In genomic region chr10:35327770-35328403, GRCh38 we compare ENCODE assay signal across 18 cellular contexts. TPM values are rescaled to one million over a fixed set of nuclear protein-coding genes. Genes with fewer than 3 reads are reported as not detected.
A peak's percentile ranks its signal among the peaks of the same experiment; 100 is the strongest.
DNase-seq lines count a peak whose midpoint lies in the region; ATAC-seq and TF ChIP-seq lines count a peak whose summit lies in the region.
"Had no signal": no experiment of that assay in that cellular context is flagged by ENCODE, and none has a peak within 500 bp of the region (broad histone marks: within the 10 kb centered on the region; RNA-seq: fewer than 3 reads in every experiment).

No MANE protein-coding gene starts in this region.

- H2AFZ ChIP-seq in PC-3 (ENCODE audit: low read length) = no peak overlapping the region

- H3K9me2 ChIP-seq in PC-3 (replicated peaks; ENCODE audit: low read length) = no peaks in the 10 kb centered on the region

- no peaks in the 10 kb centered on the region for H3K27me3 Mint-ChIP-seq in stimulated activated naive CD8-positive, alpha-beta T cell treated with anti-CD3 and anti-CD28 coated beads, Interleukin-15, Interleukin-2, amounts not matched to agents 100 ng/mL and 50 ng/mL, for 24 hours
- H3K27me3 Mint-ChIP-seq in activated CD8-positive, alpha-beta T cell treated with anti-CD3 and anti-CD28 coated beads for 36 hours = no peaks in the 10 kb centered on the region
- H3K27me3 Mint-ChIP-seq: activated naive CD8-positive, alpha-beta T cell had no signal

- no peaks in the 10 kb centered on the region for H3K9me3 Mint-ChIP-seq in stimulated activated naive CD8-positive, alpha-beta T cell treated with anti-CD3 and anti-CD28 coated beads, Interleukin-15, Interleukin-2, amounts not matched to agents 100 ng/mL and 50 ng/mL, for 24 hours
- H3K9me3 Mint-ChIP-seq in activated CD8-positive, alpha-beta T cell treated with anti-CD3 and anti-CD28 coated beads for 36 hours = no peaks in the 10 kb centered on the region

- no peak for DNase-seq in stimulated activated naive CD8-positive, alpha-beta T cell treated with anti-CD3 and anti-CD28 coated beads, Interleukin-15, Interleukin-2, amounts not matched to agents 100 U/mL and 50 U/mL, for 24 hours
- no peak for DNase-seq in activated CD8-positive, alpha-beta T cell treated with anti-CD3 and anti-CD28 coated beads for 36 hours
- no peak for DNase-seq in left ventricle myocardium inferior
- no peak for DNase-seq in NOMO-1 treated with dmso at 0.1 percent for 144 hours (lab: John Stamatoyannopoulos, UW; ENCODE audit: unreplicated experiment)
- no peak for DNase-seq in PC-3
- DNase-seq: activated T-cell treated with anti-CD3 and anti-CD28 coated beads for 4 hours; AML-193; caudate nucleus; effector CD4-positive, alpha-beta T cell; GF-D8; hippocampal formation; kidney; midbrain; NCI-H2081 treated with DMSO at 0.1 percent for 48 hours; retina had no signal

- H3K27ac ChIP-seq in left ventricle myocardium inferior (replicated peaks) (peak overlapping the region; percentile 46), PC-3 (ENCODE audit: low read length) (no peak overlapping the region)

- peaks cover 13% of the 10 kb centered on the region for H3K36me3 Mint-ChIP-seq in stimulated activated naive CD8-positive, alpha-beta T cell treated with anti-CD3 and anti-CD28 coated beads, Interleukin-15, Interleukin-2, amounts not matched to agents 100 ng/mL and 50 ng/mL, for 24 hours (ENCODE audit: low read depth)
- H3K36me3 Mint-ChIP-seq in activated CD8-positive, alpha-beta T cell treated with anti-CD3 and anti-CD28 coated beads for 36 hours (ENCODE audit: low read depth) = peaks cover 8% of the 10 kb centered on the region

- no peak overlapping the region for H3K4me2 ChIP-seq in PC-3 (ENCODE audit: low read length)

- no peak overlapping the region for H3K4me3 Mint-ChIP-seq in stimulated activated naive CD8-positive, alpha-beta T cell treated with anti-CD3 and anti-CD28 coated beads, Interleukin-15, Interleukin-2, amounts not matched to agents 100 ng/mL and 50 ng/mL, for 24 hours
- no peak overlapping the region for H3K4me3 Mint-ChIP-seq in activated CD8-positive, alpha-beta T cell treated with anti-CD3 and anti-CD28 coated beads for 36 hours
- H3K4me3 Mint-ChIP-seq: activated naive CD8-positive, alpha-beta T cell had no signal

- H3K27me3 ChIP-seq in left ventricle myocardium inferior (ENCODE audit: low read depth) (no peaks in the 10 kb centered on the region), PC-3 (ENCODE audit: low read length) (no peaks in the 10 kb centered on the region)

- BruUV-seq in PC-3 (replicated peaks; lab: Mats Ljungman, UMichigan) = no TSS peak

- H3F3A ChIP-seq in PC-3 (ENCODE audit: low read length, unreplicated experiment) = peaks cover 9% of the 10 kb centered on the region

- peaks cover 65% of the 10 kb centered on the region for H3K4me1 ChIP-seq in left ventricle myocardium inferior
- peaks cover 24% of the 10 kb centered on the region for H3K4me1 ChIP-seq in PC-3 (ENCODE audit: insufficient read depth, low read length)

- H3K79me2 ChIP-seq in PC-3 (ENCODE audit: low read length) = peaks cover 88% of the 10 kb centered on the region

- no peak for TF ChIP-seq CTCF in activated CD8-positive, alpha-beta T cell treated with anti-CD3 and anti-CD28 coated beads for 36 hours (IDR thresholded peaks at IDR 0.05)
- TF ChIP-seq CTCF in left ventricle myocardium inferior (IDR thresholded peaks at IDR 0.05; ENCODE audit: borderline replicate concordance) = no peak
- no peak for TF ChIP-seq CTCF in PC-3 (conservative IDR thresholded peaks at IDR 0.05; ENCODE audit: low read depth, low read length)

- peaks cover 26% of the 10 kb centered on the region for H4K20me1 ChIP-seq in PC-3 (ENCODE audit: low read length)

- no peak for ATAC-seq in stimulated activated naive CD8-positive, alpha-beta T cell treated with anti-CD3 and anti-CD28 coated beads, Interleukin-15, Interleukin-2, amounts not matched to agents 100 U/mL and 50 U/mL, for 24 hours
- no peak for ATAC-seq in activated CD8-positive, alpha-beta T cell treated with anti-CD3 and anti-CD28 coated beads for 36 hours
- ATAC-seq in PC-3 (no peak), GM19452 (IDR thresholded peaks at IDR 0.05; ENCODE audit: unreplicated experiment) (no peak)

- peak overlapping the region; percentile 32 for H3K27ac Mint-ChIP-seq in stimulated activated naive CD8-positive, alpha-beta T cell treated with anti-CD3 and anti-CD28 coated beads, Interleukin-15, Interleukin-2, amounts not matched to agents 100 ng/mL and 50 ng/mL, for 24 hours
- H3K27ac Mint-ChIP-seq in activated CD8-positive, alpha-beta T cell treated with anti-CD3 and anti-CD28 coated beads for 36 hours = peak overlapping the region; percentile 25

- POLR2A ChIA-PET in activated CD8-positive, alpha-beta T cell treated with anti-CD3 and anti-CD28 coated beads for 36 hours (lab: Charles Lee) = interaction anchor here (0.8 to 1.5 kb wide), 4 partner anchors 19 to 51 kb away, joined by 3 read pairs; no protein-coding TSS in a partner anchor
- POLR2A ChIA-PET in PC-3 (lab: Charles Lee; ENCODE audit: unreplicated experiment) = no interaction called here

- H3K4me3 ChIP-seq in left ventricle myocardium inferior (no peak overlapping the region), PC-3 (ENCODE audit: low read length) (no peak overlapping the region)

- H3K36me3 ChIP-seq in left ventricle myocardium inferior (peaks cover 3% of the 10 kb centered on the region), PC-3 (ENCODE audit: low read depth, low read length) (peaks cover 18% of the 10 kb centered on the region)

- intact Hi-C loops in activated CD8-positive, alpha-beta T cell treated with anti-CD3 and anti-CD28 coated beads for 36 hours (cut with micrococcal nuclease) = no loop called here
- intact Hi-C loops in left ventricle myocardium inferior (cut with micrococcal nuclease) (loop anchor here (10.0 kb wide), 1 partner anchor 877 kb away; no protein-coding TSS in a partner anchor), PC-3 (cut with micrococcal nuclease) (no loop called here)

- CTCF ChIA-PET in activated CD8-positive, alpha-beta T cell treated with anti-CD3 and anti-CD28 coated beads for 36 hours (lab: Charles Lee) = interaction anchor here (1.0 to 1.5 kb wide), 4 partner anchors 9 to 308 kb away, joined by 3 to 5 read pairs (median 4); no protein-coding TSS in a partner anchor
- CTCF ChIA-PET in PC-3 (lab: Charles Lee) = interaction anchor here (1.3 kb wide), 1 partner anchor 21 kb away, joined by 3 read pairs; no protein-coding TSS in a partner anchor

- H3K4me1 Mint-ChIP-seq in stimulated activated naive CD8-positive, alpha-beta T cell treated with anti-CD3 and anti-CD28 coated beads, Interleukin-15, Interleukin-2, amounts not matched to agents 100 ng/mL and 50 ng/mL, for 24 hours (ENCODE audit: low read depth) = peaks cover 39% of the 10 kb centered on the region
- H3K4me1 Mint-ChIP-seq in activated CD8-positive, alpha-beta T cell treated with anti-CD3 and anti-CD28 coated beads for 36 hours (ENCODE audit: low read depth) = peaks cover 34% of the 10 kb centered on the region

- H3K9ac ChIP-seq in PC-3 (ENCODE audit: low read length) = no peak overlapping the region

- H3K9me3 ChIP-seq in left ventricle myocardium inferior (replicated peaks) (peaks cover 3% of the 10 kb centered on the region), PC-3 (ENCODE audit: low read length) (no peaks in the 10 kb centered on the region)

RNA-seq across cellular contexts. Expression of gene CCNY, which starts 8.4 kb away (rescaled TPM):
- total RNA-seq in activated CD8-positive, alpha-beta T cell treated with anti-CD3 and anti-CD28 coated beads for 36 hours = 10 to 100 TPM; 42.2 to 48.8 TPM
- total RNA-seq in left ventricle myocardium inferior (81.1 TPM), PC-3 (2014; rRNA removed) (145 and 146 TPM in 2 replicates)
